ENCODE assay signal across 1 cellular context in the genomic region with DNA sequence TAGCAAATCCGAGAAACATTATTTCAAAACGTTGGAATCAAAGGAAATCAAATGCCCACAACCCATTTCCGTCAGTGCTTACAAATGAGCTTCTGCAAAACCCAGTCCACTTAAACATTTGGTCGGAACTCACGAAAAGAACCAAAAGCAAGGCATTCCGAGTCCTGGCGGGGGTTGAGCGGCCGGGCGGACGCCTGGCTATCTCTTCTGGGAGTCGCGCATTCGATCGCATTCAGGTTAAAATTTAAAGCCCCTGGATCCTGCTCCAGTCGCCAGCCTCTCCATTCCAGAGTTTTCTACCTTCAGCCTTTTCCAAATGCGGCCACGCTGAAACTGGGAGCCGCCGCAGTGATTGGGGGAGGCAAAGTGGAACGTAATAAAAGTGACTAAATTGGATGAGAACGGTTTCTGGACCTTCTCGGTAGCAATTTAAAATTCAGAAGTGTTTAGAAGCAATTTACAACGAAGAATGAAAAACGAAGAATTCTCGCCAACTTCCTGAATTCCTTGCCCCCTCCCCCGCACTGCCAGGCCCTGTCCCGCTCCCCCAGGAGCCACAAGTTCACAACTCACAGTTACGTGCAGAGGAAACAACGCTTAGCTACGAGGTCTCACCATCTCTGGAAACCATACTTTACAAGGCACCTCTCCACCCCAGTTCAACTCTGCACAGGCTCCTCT.
TF ChIP-seq lines count a peak whose summit lies in the region.

No MANE protein-coding gene starts in this region.

TF ChIP-seq in HepG2, 621 proteins besides CTCF, POLR2A, EP300 and RAD21 (continued from another document):
- TF ChIP-seq, protein P1, sequence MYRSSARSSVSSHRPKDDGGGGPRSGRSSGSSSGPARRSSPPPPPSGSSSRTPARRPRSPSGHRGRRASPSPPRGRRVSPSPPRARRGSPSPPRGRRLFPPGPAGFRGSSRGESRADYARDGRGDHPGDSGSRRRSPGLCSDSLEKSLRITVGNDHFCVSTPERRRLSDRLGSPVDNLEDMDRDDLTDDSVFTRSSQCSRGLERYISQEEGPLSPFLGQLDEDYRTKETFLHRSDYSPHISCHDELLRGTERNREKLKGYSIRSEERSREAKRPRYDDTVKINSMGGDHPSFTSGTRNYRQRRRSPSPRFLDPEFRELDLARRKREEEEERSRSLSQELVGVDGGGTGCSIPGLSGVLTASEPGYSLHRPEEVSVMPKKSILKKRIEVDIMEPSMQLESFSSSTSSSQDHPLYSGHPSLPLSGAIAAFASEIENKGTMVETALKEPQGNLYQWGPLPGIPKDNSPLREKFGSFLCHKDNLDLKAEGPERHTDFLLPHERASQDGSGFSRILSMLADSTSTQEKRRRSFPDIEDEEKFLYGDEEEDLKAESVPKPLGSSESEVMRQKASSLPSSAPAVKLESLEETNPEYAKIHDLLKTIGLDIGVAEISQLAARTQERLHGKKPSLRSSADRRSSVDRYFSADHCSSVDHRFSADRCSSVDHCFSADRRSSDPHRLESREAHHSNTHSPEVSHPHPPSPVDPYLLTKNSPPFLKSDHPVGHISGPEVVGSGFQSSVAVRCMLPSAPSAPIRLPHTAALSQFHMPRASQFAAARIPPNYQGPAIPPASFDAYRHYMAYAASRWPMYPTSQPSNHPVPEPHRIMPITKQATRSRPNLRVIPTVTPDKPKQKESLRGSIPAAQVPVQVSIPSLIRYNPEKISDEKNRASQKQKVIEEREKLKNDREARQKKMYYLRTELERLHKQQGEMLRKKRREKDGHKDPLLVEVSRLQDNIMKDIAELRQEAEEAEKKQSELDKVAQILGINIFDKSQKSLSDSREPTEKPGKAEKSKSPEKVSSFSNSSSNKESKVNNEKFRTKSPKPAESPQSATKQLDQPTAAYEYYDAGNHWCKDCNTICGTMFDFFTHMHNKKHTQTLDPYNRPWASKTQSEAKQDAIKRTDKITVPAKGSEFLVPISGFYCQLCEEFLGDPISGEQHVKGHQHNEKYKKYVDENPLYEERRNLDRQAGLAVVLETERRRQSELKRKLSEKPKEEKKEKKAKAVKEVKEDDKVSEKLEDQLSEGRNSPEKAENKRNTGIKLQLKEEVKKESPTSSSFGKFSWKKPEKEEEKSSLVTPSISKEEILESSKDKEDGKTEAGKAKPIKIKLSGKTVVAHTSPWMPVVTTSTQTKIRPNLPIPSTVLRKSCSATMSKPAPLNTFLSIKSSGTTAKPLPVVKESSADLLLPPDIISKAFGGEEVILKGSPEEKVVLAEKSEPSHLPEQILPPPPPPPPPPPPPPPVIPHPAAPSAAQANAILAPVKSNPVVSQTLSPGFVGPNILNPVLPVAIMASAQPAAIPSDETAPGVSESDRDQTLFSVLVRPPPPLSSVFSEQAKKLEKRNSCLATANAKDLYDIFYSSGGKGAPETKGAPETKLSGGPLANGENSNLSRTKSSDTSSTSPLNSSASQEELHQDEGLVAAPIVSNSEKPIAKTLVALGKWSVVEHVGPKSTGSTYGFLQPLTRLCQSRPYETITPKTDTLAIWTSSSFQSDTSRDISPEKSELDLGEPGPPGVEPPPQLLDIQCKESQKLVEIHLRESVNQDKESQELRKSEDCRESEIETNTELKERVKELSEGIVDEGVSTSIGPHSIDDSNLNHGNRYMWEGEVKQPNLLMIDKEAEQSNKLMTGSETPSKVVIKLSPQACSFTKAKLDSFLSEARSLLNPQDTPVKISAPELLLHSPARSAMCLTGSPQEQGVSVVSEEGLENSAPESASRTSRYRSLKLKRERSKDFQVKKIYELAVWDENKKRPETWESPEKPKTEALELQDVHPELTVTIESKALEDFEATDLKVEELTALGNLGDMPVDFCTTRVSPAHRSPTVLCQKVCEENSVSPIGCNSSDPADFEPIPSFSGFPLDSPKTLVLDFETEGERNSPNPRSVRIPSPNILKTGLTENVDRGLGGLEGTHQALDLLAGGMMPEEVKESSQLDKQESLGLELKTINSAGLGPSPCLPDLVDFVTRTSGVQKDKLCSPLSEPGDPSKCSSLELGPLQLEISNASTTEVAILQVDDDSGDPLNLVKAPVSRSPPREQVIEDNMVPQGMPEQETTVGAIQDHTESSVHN (CRISPR knock-in tag; IDR thresholded peaks at IDR 0.05), result no peak
- TF ChIP-seq ZNF567 (CRISPR knock-in tag; IDR thresholded peaks at IDR 0.05; ENCODE audit: borderline replicate concordance), result no peak
- TF ChIP-seq, protein P2, sequence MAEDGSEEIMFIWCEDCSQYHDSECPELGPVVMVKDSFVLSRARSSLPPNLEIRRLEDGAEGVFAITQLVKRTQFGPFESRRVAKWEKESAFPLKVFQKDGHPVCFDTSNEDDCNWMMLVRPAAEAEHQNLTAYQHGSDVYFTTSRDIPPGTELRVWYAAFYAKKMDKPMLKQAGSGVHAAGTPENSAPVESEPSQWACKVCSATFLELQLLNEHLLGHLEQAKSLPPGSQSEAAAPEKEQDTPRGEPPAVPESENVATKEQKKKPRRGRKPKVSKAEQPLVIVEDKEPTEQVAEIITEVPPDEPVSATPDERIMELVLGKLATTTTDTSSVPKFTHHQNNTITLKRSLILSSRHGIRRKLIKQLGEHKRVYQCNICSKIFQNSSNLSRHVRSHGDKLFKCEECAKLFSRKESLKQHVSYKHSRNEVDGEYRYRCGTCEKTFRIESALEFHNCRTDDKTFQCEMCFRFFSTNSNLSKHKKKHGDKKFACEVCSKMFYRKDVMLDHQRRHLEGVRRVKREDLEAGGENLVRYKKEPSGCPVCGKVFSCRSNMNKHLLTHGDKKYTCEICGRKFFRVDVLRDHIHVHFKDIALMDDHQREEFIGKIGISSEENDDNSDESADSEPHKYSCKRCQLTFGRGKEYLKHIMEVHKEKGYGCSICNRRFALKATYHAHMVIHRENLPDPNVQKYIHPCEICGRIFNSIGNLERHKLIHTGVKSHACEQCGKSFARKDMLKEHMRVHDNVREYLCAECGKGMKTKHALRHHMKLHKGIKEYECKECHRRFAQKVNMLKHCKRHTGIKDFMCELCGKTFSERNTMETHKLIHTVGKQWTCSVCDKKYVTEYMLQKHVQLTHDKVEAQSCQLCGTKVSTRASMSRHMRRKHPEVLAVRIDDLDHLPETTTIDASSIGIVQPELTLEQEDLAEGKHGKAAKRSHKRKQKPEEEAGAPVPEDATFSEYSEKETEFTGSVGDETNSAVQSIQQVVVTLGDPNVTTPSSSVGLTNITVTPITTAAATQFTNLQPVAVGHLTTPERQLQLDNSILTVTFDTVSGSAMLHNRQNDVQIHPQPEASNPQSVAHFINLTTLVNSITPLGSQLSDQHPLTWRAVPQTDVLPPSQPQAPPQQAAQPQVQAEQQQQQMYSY (CRISPR knock-in tag; IDR thresholded peaks at IDR 0.05), result peak; percentile 65
- TF ChIP-seq CBX2 (IDR thresholded peaks at IDR 0.05; ENCODE audit: low read depth, low read length), result peak; percentile 100
- peak; percentile 100 for TF ChIP-seq CBX2 (CRISPR knock-in tag; IDR thresholded peaks at IDR 0.05; ENCODE audit: low read depth)
- TF ChIP-seq ARNTL (CRISPR knock-in tag; IDR thresholded peaks at IDR 0.05), result no peak
- TF ChIP-seq ZNF34 (CRISPR knock-in tag; IDR thresholded peaks at IDR 0.05; ENCODE audit: borderline replicate concordance), result no peak
- TF ChIP-seq RNF2 (conservative IDR thresholded peaks at IDR 0.05; ENCODE audit: low read depth), result peak; percentile 100
- no peak for TF ChIP-seq SKI (IDR thresholded peaks at IDR 0.05; ENCODE audit: partially characterized antibody)
- TF ChIP-seq SCMH1 (CRISPR knock-in tag; IDR thresholded peaks at IDR 0.05; ENCODE audit: borderline replicate concordance), result peak; percentile 83; the same call in 1 of the 2 replicates
- peak; percentile 97 for TF ChIP-seq ZFP36 (IDR thresholded peaks at IDR 0.05; ENCODE audit: borderline replicate concordance, low read depth, low read length, partially characterized antibody)
- TF ChIP-seq EZH2 (conservative IDR thresholded peaks at IDR 0.05; ENCODE audit: low read depth, low read length), result peak; percentile 95; the same call in 1 of the 2 replicates
